9 cellular contexts compared by ENCODE assay signal in genomic region chr6:90107721-90108364, GRCh38.
A peak's percentile ranks its signal among the peaks of the same experiment; 100 is the strongest.
DNase-seq lines count a peak whose midpoint lies in the region; ATAC-seq and TF ChIP-seq lines count a peak whose summit lies in the region.
"Had no signal": no experiment of that assay in that cellular context is flagged by ENCODE, and none has a peak within 500 bp of the region (broad histone marks: within the 10 kb centered on the region; RNA-seq: fewer than 3 reads in every experiment).

No MANE protein-coding gene starts in this region.

- peak; percentile 51 to 56 for ATAC-seq in activated T-cell treated with anti-CD3 and anti-CD28 coated beads, Interleukin-2, amount 50 U/mL, for 72 hours (replicated peaks in 1 of 2)
- ATAC-seq in HG02943 (IDR thresholded peaks at IDR 0.05; ENCODE audit: low read depth, unreplicated experiment) (peak; percentile 90), activated B cell treated with CpG ODN at 0.5 μM for 24 hours (ENCODE audit: low read depth) (peak; percentile 81)

- H3K27me3 Mint-ChIP-seq in activated T-cell treated with anti-CD3 and anti-CD28 coated beads, Interleukin-2, amount 50 U/mL, for 72 hours (ENCODE audit: low read depth): no peaks in the 10 kb centered on the region
- no peaks in the 10 kb centered on the region for H3K27me3 Mint-ChIP-seq in activated B cell treated with CpG ODN at 0.5 μM for 24 hours
- no peaks in the 10 kb centered on the region for H3K27me3 Mint-ChIP-seq in stimulated activated naive CD8-positive, alpha-beta T cell treated with anti-CD3 and anti-CD28 coated beads, Interleukin-15, Interleukin-2, amounts not matched to agents 100 ng/mL and 50 ng/mL, for 24 hours

- H3K36me3 Mint-ChIP-seq in activated T-cell treated with anti-CD3 and anti-CD28 coated beads, Interleukin-2, amount 50 U/mL, for 72 hours (ENCODE audit: insufficient read depth in 2 of 2): peaks cover 16 to 20% of the 10 kb centered on the region in 2 donors
- peaks cover 34% of the 10 kb centered on the region for H3K36me3 Mint-ChIP-seq in activated B cell treated with CpG ODN at 0.5 μM for 24 hours (ENCODE audit: low read depth)
- H3K36me3 Mint-ChIP-seq in stimulated activated naive CD8-positive, alpha-beta T cell treated with anti-CD3 and anti-CD28 coated beads, Interleukin-15, Interleukin-2, amounts not matched to agents 100 ng/mL and 50 ng/mL, for 24 hours (ENCODE audit: low read depth): peaks cover 50% of the 10 kb centered on the region

- peak overlapping the region; percentile 39 to 55 for H3K4me3 Mint-ChIP-seq in activated T-cell treated with anti-CD3 and anti-CD28 coated beads, Interleukin-2, amount 50 U/mL, for 72 hours
- peak overlapping the region; percentile 60 for H3K4me3 Mint-ChIP-seq in activated B cell treated with CpG ODN at 0.5 μM for 24 hours
- peak overlapping the region; percentile 50 for H3K4me3 Mint-ChIP-seq in stimulated activated naive CD8-positive, alpha-beta T cell treated with anti-CD3 and anti-CD28 coated beads, Interleukin-15, Interleukin-2, amounts not matched to agents 100 ng/mL and 50 ng/mL, for 24 hours

- intact Hi-C loops in activated B cell treated with CpG ODN at 0.5 μM for 24 hours (cut with micrococcal nuclease): loop anchor here (1.0 to 2.0 kb wide), 7 partner anchors 14 to 177 kb away; no protein-coding TSS in a partner anchor

- peaks cover 5 to 7% of the 10 kb centered on the region in 2 donors for H3K9me3 Mint-ChIP-seq in activated T-cell treated with anti-CD3 and anti-CD28 coated beads, Interleukin-2, amount 50 U/mL, for 72 hours
- peaks cover 2% of the 10 kb centered on the region for H3K9me3 Mint-ChIP-seq in activated B cell treated with CpG ODN at 0.5 μM for 24 hours
- peaks cover 3% of the 10 kb centered on the region for H3K9me3 Mint-ChIP-seq in stimulated activated naive CD8-positive, alpha-beta T cell treated with anti-CD3 and anti-CD28 coated beads, Interleukin-15, Interleukin-2, amounts not matched to agents 100 ng/mL and 50 ng/mL, for 24 hours

- H3K27ac Mint-ChIP-seq in activated T-cell treated with anti-CD3 and anti-CD28 coated beads, Interleukin-2, amount 50 U/mL, for 72 hours: peak overlapping the region; percentile 27
- peak overlapping the region; percentile 79 for H3K27ac Mint-ChIP-seq in activated B cell treated with CpG ODN at 0.5 μM for 24 hours
- H3K27ac Mint-ChIP-seq in stimulated activated naive CD8-positive, alpha-beta T cell treated with anti-CD3 and anti-CD28 coated beads, Interleukin-15, Interleukin-2, amounts not matched to agents 100 ng/mL and 50 ng/mL, for 24 hours: peak overlapping the region; percentile 87

- POLR2A ChIA-PET in activated B cell treated with CpG ODN at 0.5 μM for 24 hours (lab: Charles Lee): interaction anchor here (0.5 to 2.8 kb wide), 16 partner anchors 9 to 156 kb away, joined by 3 to 11 read pairs (median 4); no protein-coding TSS in a partner anchor

- TF ChIP-seq CTCF in activated B cell treated with CpG ODN at 0.5 μM for 24 hours (IDR thresholded peaks at IDR 0.05): no peak

- CTCF ChIA-PET in activated B cell treated with CpG ODN at 0.5 μM for 24 hours (lab: Charles Lee): interaction anchor here (1.2 to 2.5 kb wide), 2 partner anchors 12 to 70 kb away, joined by 5 to 10 read pairs; no protein-coding TSS in a partner anchor

- peaks cover 99% of the 10 kb centered on the region for H3K4me1 Mint-ChIP-seq in activated T-cell treated with anti-CD3 and anti-CD28 coated beads, Interleukin-2, amount 50 U/mL, for 72 hours (ENCODE audit: low read depth)
- H3K4me1 Mint-ChIP-seq in activated B cell treated with CpG ODN at 0.5 μM for 24 hours: peaks cover 95% of the 10 kb centered on the region
- peaks cover 100% of the 10 kb centered on the region for H3K4me1 Mint-ChIP-seq in stimulated activated naive CD8-positive, alpha-beta T cell treated with anti-CD3 and anti-CD28 coated beads, Interleukin-15, Interleukin-2, amounts not matched to agents 100 ng/mL and 50 ng/mL, for 24 hours (ENCODE audit: low read depth)

- peak; percentile 49 to 61 for DNase-seq in activated T-cell treated with anti-CD3 and anti-CD28 coated beads, Interleukin-2, amount 50 U/mL, for 72 hours
- DNase-seq in activated T-cell treated with anti-CD3 and anti-CD28 coated beads, Interleukin-2, amount 50 U/mL, for 1 hour: no peak
- DNase-seq in activated B cell treated with CpG ODN at 0.5 μM for 24 hours (no peak), NCI-H226 (no peak), HuH-7.5 (ENCODE audit: low spot score) (no peak), hepatic stellate cell (ENCODE audit: low spot score) (no peak)
- DNase-seq: Right ventricle myocardium superior had no signal

Comparison
In these comparisons a context has a peak if more than half of its experiments do, and no peak if none do; other contexts are left out.
1. DNase-seq: peak in activated T-cell treated with anti-CD3 and anti-CD28 coated beads, Interleukin-2, amount 50 U/mL, for 72 hours (2 of 2); none in activated T-cell treated with anti-CD3 and anti-CD28 coated beads, Interleukin-2, amount 50 U/mL, for 1 hour (single experiment), activated B cell treated with CpG ODN at 0.5 μM for 24 hours (single experiment), NCI-H226 (single experiment), HuH-7.5 (single experiment) and hepatic stellate cell (single experiment).
2. H3K27ac Mint-ChIP-seq: peak in every context shown above with its lines; median percentile 87 in stimulated activated naive CD8-positive, alpha-beta T cell treated with anti-CD3 and anti-CD28 coated beads, Interleukin-15, Interleukin-2, amounts not matched to agents 100 ng/mL and 50 ng/mL, for 24 hours; 79 in activated B cell treated with CpG ODN at 0.5 μM for 24 hours; 27 in activated T-cell treated with anti-CD3 and anti-CD28 coated beads, Interleukin-2, amount 50 U/mL, for 72 hours.
3. Peak in every context shown above with its lines, with median percentiles within 50 percentile points of each other: ATAC-seq and H3K4me3 Mint-ChIP-seq.